In the genomic region with DNA sequence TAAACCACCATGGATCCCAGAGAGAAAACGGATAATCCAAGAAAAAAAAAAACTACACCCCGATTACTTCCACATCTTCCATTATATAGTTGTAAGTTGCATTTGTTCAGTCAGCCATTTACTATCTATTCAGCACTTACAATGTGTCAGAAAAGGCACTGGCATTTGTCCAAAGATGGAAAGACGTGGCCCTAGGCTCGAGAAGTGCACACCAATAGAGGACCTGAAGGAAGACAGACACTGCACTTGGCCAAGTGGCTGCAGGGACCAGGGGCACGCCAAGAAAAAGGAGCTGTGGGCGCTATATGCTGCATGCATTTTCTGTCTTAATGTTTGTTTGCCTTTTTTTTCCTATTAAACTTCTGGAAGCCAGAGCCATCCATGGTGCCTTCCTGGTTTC, we compare ENCODE assay signal across 15 cellular contexts. TPM values are rescaled to one million over a fixed set of nuclear protein-coding genes. Genes with fewer than 3 reads are reported as not detected.
DNase-seq lines count a peak whose midpoint lies in the region; ATAC-seq, FAIRE-seq and TF ChIP-seq lines count a peak whose summit lies in the region.
"Had no signal": no experiment of that assay in that cellular context is flagged by ENCODE, and none has a peak within 500 bp of the region (broad histone marks: within the 10 kb centered on the region; RNA-seq: fewer than 3 reads in every experiment).

No MANE protein-coding gene starts in this region.

- TF ChIP-seq CTCF in PC-9 (conservative IDR thresholded peaks at IDR 0.05) (no peak), K562 (IDR thresholded peaks at IDR 0.05 in 2 of 3, conservative IDR thresholded peaks at IDR 0.05 in 1 of 3; ENCODE audit: insufficient read depth in 2 of 3, low read depth in 1 of 3, low read length in 3 of 3) (no peak), hepatocyte (IDR thresholded peaks at IDR 0.05; ENCODE audit: poor library complexity) (no peak)

- WGBS in K562 (ENCODE audit: insufficient coverage, low coverage, missing lambda C conversion rate), result 3% methylated on average over 6 of the region's 6 CpGs
- WGBS in mesenchymal stem cell, result 77% methylated on average over 6 of the region's 6 CpGs
- WGBS in hepatocyte (ENCODE audit: low lambda C conversion rate, missing lambda C conversion rate), result 88% methylated on average over 6 of the region's 6 CpGs

- TF ChIP-seq RAD21 in K562 (CRISPR knock-in tag; conservative IDR thresholded peaks at IDR 0.05 in 1 of 2, IDR thresholded peaks at IDR 0.05 in 1 of 2), result no peak

- no peak overlapping the region for H3K4me3 ChIP-seq in PC-9
- H3K4me3 ChIP-seq in K562, result no peak overlapping the region
- no peak overlapping the region for H3K4me3 ChIP-seq in mesenchymal stem cell (ENCODE audit: insufficient read depth in 1 of 2, low read depth in 1 of 2, low read length in 2 of 2)
- H3K4me3 ChIP-seq in hepatocyte, result no peak overlapping the region
- H3K4me3 ChIP-seq: GM12878 had no signal

- TF ChIP-seq EP300 in K562 (IDR thresholded peaks at IDR 0.05; ENCODE audit: low read length), result no peak

- H2BK5ac ChIP-seq in mesenchymal stem cell (ENCODE audit: low read depth, low read length, poor library complexity, severe bottlenecking), result no peak overlapping the region

- peak overlapping the region in 1 of 2 experiments; percentile 83 for H2BK12ac ChIP-seq in mesenchymal stem cell (ENCODE audit: low read length in 2 of 2)

- H3K14ac ChIP-seq in mesenchymal stem cell (ENCODE audit: low read length in 2 of 2), result no peak overlapping the region

- H3K4ac ChIP-seq in mesenchymal stem cell (ENCODE audit: low read depth in 1 of 2, low read length in 2 of 2), result no peak overlapping the region

- no peak for FAIRE-seq in K562 (lab: Jason Lieb, UNC)
- FAIRE-seq: GM12878, GM18507 had no signal

- H3K79me1 ChIP-seq in mesenchymal stem cell (replicated peaks; ENCODE audit: low read length, poor library complexity, severe bottlenecking), result no peaks in the 10 kb centered on the region

- no peak for TF ChIP-seq POLR2A in K562 (conservative IDR thresholded peaks at IDR 0.05)

- no peak overlapping the region for H3K23ac ChIP-seq in mesenchymal stem cell (ENCODE audit: low read length in 2 of 2)

- H3F3A ChIP-seq in PC-9 (ENCODE audit: insufficient read depth, low read depth), result peaks cover 45% of the 10 kb centered on the region

- H3K9me2 ChIP-seq in PC-9 (ENCODE audit: insufficient read depth) (no peaks in the 10 kb centered on the region), hepatocyte (replicated peaks; ENCODE audit: insufficient read depth) (no peaks in the 10 kb centered on the region)

- BruUV-seq in PC-9 (replicated peaks; lab: Mats Ljungman, UMichigan), result no TSS peak
- no TSS peak for BruUV-seq in K562 (replicated peaks; lab: Mats Ljungman, UMichigan)

- H3K27ac Mint-ChIP-seq in activated CD8-positive, alpha-beta T cell treated with anti-CD3 and anti-CD28 coated beads, Interleukin-2, amount 10 ng/mL, durations not matched to agents 7 days and 5 days, result no peak overlapping the region

- H3K4me2 ChIP-seq in PC-9, result peak overlapping the region; percentile 76; the same call in 1 of the 2 replicates
- H3K4me2 ChIP-seq in K562 (ENCODE audit: insufficient read depth, low read length), result no peak overlapping the region
- H3K4me2 ChIP-seq in mesenchymal stem cell (ENCODE audit: low read length, poor library complexity, severe bottlenecking), result no peak overlapping the region
- H3K4me2 ChIP-seq in hepatocyte, result no peak overlapping the region

- no peak overlapping the region for H2BK15ac ChIP-seq in mesenchymal stem cell (ENCODE audit: low read depth, poor library complexity, severe bottlenecking)

- no peaks in the 10 kb centered on the region for H3K27me3 ChIP-seq in PC-9 (ENCODE audit: insufficient read depth, low read depth)
- peaks cover 20 to 37% of the 10 kb centered on the region in 2 experiments for H3K27me3 ChIP-seq in K562 (ENCODE audit: control insufficient read depth in 2 of 2, insufficient read depth in 2 of 2, low read length in 2 of 2)
- no peaks in the 10 kb centered on the region for H3K27me3 ChIP-seq in mesenchymal stem cell (ENCODE audit: control insufficient read depth in 1 of 2, insufficient read depth in 1 of 2, low read length in 2 of 2)
- H3K27me3 ChIP-seq in hepatocyte, result no peaks in the 10 kb centered on the region

- H3K9me1 ChIP-seq in K562 (ENCODE audit: control insufficient read depth, insufficient read depth, low read length), result no peaks in the 10 kb centered on the region

- in situ Hi-C loops in K562 (cut with MboI), result no loop called here

- no peaks in the 10 kb centered on the region for H3K27me3 Mint-ChIP-seq in activated CD8-positive, alpha-beta T cell treated with anti-CD3 and anti-CD28 coated beads, Interleukin-2, amount 10 ng/mL, durations not matched to agents 7 days and 5 days (ENCODE audit: low read depth)

- intact Hi-C loops in PC-9 (cut with micrococcal nuclease; ENCODE audit: unreplicated experiment), result loop anchor here (2.0 to 10.0 kb wide), 3 partner anchors 127 to 407 kb away; a partner anchor contains a TSS
- intact Hi-C loops in K562 (cut with micrococcal nuclease), result no loop called here

- no peak overlapping the region for H2BK120ac ChIP-seq in mesenchymal stem cell (ENCODE audit: low read depth, low read length)

- H2AK5ac ChIP-seq in mesenchymal stem cell (ENCODE audit: low read length, severe bottlenecking), result peak overlapping the region; percentile 97

- no peaks in the 10 kb centered on the region for H3K36me3 Mint-ChIP-seq in activated CD8-positive, alpha-beta T cell treated with anti-CD3 and anti-CD28 coated beads, Interleukin-2, amount 10 ng/mL, durations not matched to agents 7 days and 5 days (ENCODE audit: low read depth)

- H3K9ac ChIP-seq in K562 (ENCODE audit: insufficient read depth in 1 of 2, low read depth in 2 of 2, low read length in 2 of 2) (no peak overlapping the region), mesenchymal stem cell (ENCODE audit: low read length) (no peak overlapping the region)

- no peak overlapping the region for H3K4me3 Mint-ChIP-seq in activated CD8-positive, alpha-beta T cell treated with anti-CD3 and anti-CD28 coated beads, Interleukin-2, amount 10 ng/mL, durations not matched to agents 7 days and 5 days
- H3K4me3 Mint-ChIP-seq: H9 had no signal

- no peak overlapping the region for H4K91ac ChIP-seq in mesenchymal stem cell (ENCODE audit: low read length)

- H4K8ac ChIP-seq in mesenchymal stem cell (ENCODE audit: low read length), result peak overlapping the region; percentile 66

- H3K36me3 ChIP-seq in PC-9 (ENCODE audit: low read depth) (no peaks in the 10 kb centered on the region), K562 (ENCODE audit: control insufficient read depth, insufficient read depth, low read length) (no peaks in the 10 kb centered on the region), mesenchymal stem cell (ENCODE audit: control insufficient read depth in 1 of 2, insufficient read depth in 2 of 2, low read depth in 1 of 2, low read length in 2 of 2) (no peaks in the 10 kb centered on the region), hepatocyte (replicated peaks; ENCODE audit: insufficient read depth, low read depth) (no peaks in the 10 kb centered on the region)

- ATAC-seq in K562, result no peak
- ATAC-seq in HG02840 (IDR thresholded peaks at IDR 0.05; ENCODE audit: low FRiP score, unreplicated experiment), result no peak
- no peak for ATAC-seq in activated CD8-positive, alpha-beta T cell treated with anti-CD3 and anti-CD28 coated beads, Interleukin-2, amount 10 ng/mL, durations not matched to agents 7 days and 5 days
- ATAC-seq: GM12878 had no signal

- H3K79me2 ChIP-seq in PC-9 (ENCODE audit: low read depth) (no peaks in the 10 kb centered on the region), K562 (ENCODE audit: control insufficient read depth, insufficient read depth, low read length) (no peaks in the 10 kb centered on the region), hepatocyte (no peaks in the 10 kb centered on the region)

- DNase-seq in Daoy (ENCODE audit: low read depth), result peak; percentile 27
- no peak for DNase-seq in PC-9
- DNase-seq in K562 (ENCODE audit: extremely low read depth in 1 of 4, low spot score in 3 of 4), result no peak
- DNase-seq in mesenchymal stem cell, result no peak
- no peak for DNase-seq in activated CD8-positive, alpha-beta T cell treated with anti-CD3 and anti-CD28 coated beads, Interleukin-2, amount 10 ng/mL, durations not matched to agents 7 days and 5 days
- DNase-seq in hepatocyte (ENCODE audit: low spot score), result no peak
- no peak for DNase-seq in HK-2 (ENCODE audit: unreplicated experiment)
- DNase-seq: C1 segment of cervical spinal cord, H9, NCI-H2029 treated with DMSO at 0.1 percent for 48 hours, NCI-H526, SHP77 treated with DMSO at 0.1 percent for 48 hours had no signal

- POLR2A ChIA-PET in PC-9 (lab: Charles Lee; ENCODE audit: unreplicated experiment), result no interaction called here
- POLR2A ChIA-PET in K562 (lab: Yijun Ruan, JAX), result interaction anchor here (1.1 kb wide), 1 partner anchor 9 kb away, joined by 3 read pairs; no protein-coding TSS in a partner anchor
- POLR2A ChIA-PET in activated CD8-positive, alpha-beta T cell treated with anti-CD3 and anti-CD28 coated beads, Interleukin-2, amount 10 ng/mL, durations not matched to agents 7 days and 5 days (lab: Charles Lee), result no interaction called here

- H3K18ac ChIP-seq in mesenchymal stem cell (ENCODE audit: low read depth in 1 of 2, low read length in 2 of 2), result peak overlapping the region in 1 of 2 experiments; percentile 54

- H4K20me1 ChIP-seq in PC-9 (ENCODE audit: insufficient read depth), result no peaks in the 10 kb centered on the region
- no peaks in the 10 kb centered on the region for H4K20me1 ChIP-seq in K562 (replicated peaks; ENCODE audit: control insufficient read depth, insufficient read depth, low read length)
- no peaks in the 10 kb centered on the region for H4K20me1 ChIP-seq in hepatocyte (ENCODE audit: insufficient read depth, poor library complexity, severe bottlenecking)

- H3K9me3 Mint-ChIP-seq in activated CD8-positive, alpha-beta T cell treated with anti-CD3 and anti-CD28 coated beads, Interleukin-2, amount 10 ng/mL, durations not matched to agents 7 days and 5 days (ENCODE audit: insufficient read depth), result no peaks in the 10 kb centered on the region
- H3K9me3 Mint-ChIP-seq: H9 had no signal

- no peak overlapping the region for H2AFZ ChIP-seq in PC-9
- no peak overlapping the region for H2AFZ ChIP-seq in K562 (ENCODE audit: low read depth, low read length)
- no peak overlapping the region for H2AFZ ChIP-seq in mesenchymal stem cell (ENCODE audit: low read depth, low read length)
- H2AFZ ChIP-seq in hepatocyte, result no peak overlapping the region

- H3K27ac ChIP-seq in PC-9, result peak overlapping the region; percentile 99
- no peak overlapping the region for H3K27ac ChIP-seq in K562 (ENCODE audit: extremely low read depth, low read depth, low read length)
- H3K27ac ChIP-seq in mesenchymal stem cell (ENCODE audit: low read length, poor library complexity, severe bottlenecking), result no peak overlapping the region
- no peak overlapping the region for H3K27ac ChIP-seq in hepatocyte

- H3K4me1 ChIP-seq in PC-9 (replicated peaks; ENCODE audit: insufficient read depth) (peaks cover 75% of the 10 kb centered on the region), K562 (replicated peaks in 1 of 2; ENCODE audit: control insufficient read depth in 2 of 2, insufficient read depth in 2 of 2, low read length in 2 of 2) (no peaks in the 10 kb centered on the region), mesenchymal stem cell (ENCODE audit: control insufficient read depth, insufficient read depth, low read depth, low read length) (peaks cover 17% of the 10 kb centered on the region), hepatocyte (ENCODE audit: insufficient read depth) (no peaks in the 10 kb centered on the region)

- peaks cover 16% of the 10 kb centered on the region for H3K4me1 Mint-ChIP-seq in activated CD8-positive, alpha-beta T cell treated with anti-CD3 and anti-CD28 coated beads, Interleukin-2, amount 10 ng/mL, durations not matched to agents 7 days and 5 days (ENCODE audit: low read depth)

- H3K9me3 ChIP-seq in PC-9 (ENCODE audit: insufficient read depth, low read depth) (no peaks in the 10 kb centered on the region), K562 (replicated peaks; ENCODE audit: control insufficient read depth, insufficient read depth, low read depth, low read length) (no peaks in the 10 kb centered on the region), mesenchymal stem cell (ENCODE audit: control insufficient read depth, low read length) (no peaks in the 10 kb centered on the region), hepatocyte (ENCODE audit: low read depth) (no peaks in the 10 kb centered on the region)

- CTCF ChIA-PET in PC-9 (lab: Charles Lee), result no interaction called here
- CTCF ChIA-PET in K562 (lab: Yijun Ruan, JAX; ENCODE audit: low intra/inter-chr PET ratio), result no interaction called here
- CTCF ChIA-PET in activated CD8-positive, alpha-beta T cell treated with anti-CD3 and anti-CD28 coated beads, Interleukin-2, amount 10 ng/mL, durations not matched to agents 7 days and 5 days (lab: Charles Lee), result interaction anchor here (1.8 kb wide), 1 partner anchor 60 kb away, joined by 6 read pairs; no protein-coding TSS in a partner anchor

RNA-seq across cellular contexts. Expression of a gene that starts 45.2 kb away (rescaled TPM):
- 10.9 and 13.8 TPM in 2 replicates for total RNA-seq in Daoy (2014; rRNA removed; shearing (Covaris generic))
- total RNA-seq in PC-9 (2021) (13.6 and 14.1 TPM in 2 replicates), K562 (2014; rRNA removed) (0.73 and 1.3 TPM in 2 replicates), K562 (2014; rRNA removed; fragmentation: Illumina TruSeq; extraction: Trizol) (1.6 and 1.7 TPM in 2 replicates), K562 (2015; rRNA removed; fragmentation: Illumina TruSeq; extraction: Trizol) (0.94 and 1.2 TPM in 2 replicates), K562 (2021) (1.6 and 2.1 TPM in 2 replicates), hepatocyte (6.1 and 6.2 TPM in 2 replicates)
- 2.5 and 10.4 TPM in 2 replicates for total RNA-seq in K562 (2011; cell fraction: chromatin; rRNA removed; ENCODE audit: low replicate concordance)
- total RNA-seq in K562 (2011; cell fraction: nucleolus; rRNA removed), result 1.1 and 1.2 TPM in 2 replicates
- total RNA-seq in K562 (2011; cell fraction: nucleoplasm; rRNA removed), result 1.8 and 3.4 TPM in 2 replicates
- polyA plus RNA-seq in K562 (2011; rRNA removed) (1.5 and 2.4 TPM in 2 replicates), K562 (2014; fragmentation: Illumina TruSeq; extraction: Trizol) (0.83 and 0.91 TPM in 2 replicates), K562 (2014; fragmentation: Nextera tagmentation; extraction: Ambion mirVana) (1 to 10 TPM in 1 of 2 experiments, under 1 TPM in 1; 0.73 to 1.6 TPM), K562 (2014; rRNA removed) (1.1 and 1.4 TPM in 2 replicates), hepatocyte (3.0 and 3.5 TPM in 2 replicates)
- polyA plus RNA-seq in K562 (2011; cell fraction: cytosol; rRNA removed), result 0.52 and 1.5 TPM in 2 replicates
- polyA plus RNA-seq in K562 (2011; cell fraction: nucleus; rRNA removed), result 1.5 and 2.3 TPM in 2 replicates
- polyA plus RNA-seq in K562 (2012), result 1.6 and 2.3 TPM in 2 replicates
- polyA minus RNA-seq in K562 (2011; rRNA and poly(A)+ RNA removed), result 3.9 and 5.5 TPM in 2 replicates
- 0.86 and 3.0 TPM in 2 replicates for polyA minus RNA-seq in K562 (2011; cell fraction: cytosol; rRNA and poly(A)+ RNA removed)
- 2.7 and 4.8 TPM in 2 replicates for polyA minus RNA-seq in K562 (2011; cell fraction: nucleus; rRNA and poly(A)+ RNA removed)
- polyA plus RNA-seq in mesenchymal stem cell (2013, experiment 1 of 2), result 4.3 TPM
- 5.7 TPM for polyA plus RNA-seq in mesenchymal stem cell (2013, experiment 2 of 2)
- 10 to 100 TPM; 26.2 to 28.6 TPM for total RNA-seq in activated CD8-positive, alpha-beta T cell treated with anti-CD3 and anti-CD28 coated beads, Interleukin-2, amount 10 ng/mL, durations not matched to agents 7 days and 5 days
